8 cellular contexts compared by ENCODE assay signal in the genomic region with DNA sequence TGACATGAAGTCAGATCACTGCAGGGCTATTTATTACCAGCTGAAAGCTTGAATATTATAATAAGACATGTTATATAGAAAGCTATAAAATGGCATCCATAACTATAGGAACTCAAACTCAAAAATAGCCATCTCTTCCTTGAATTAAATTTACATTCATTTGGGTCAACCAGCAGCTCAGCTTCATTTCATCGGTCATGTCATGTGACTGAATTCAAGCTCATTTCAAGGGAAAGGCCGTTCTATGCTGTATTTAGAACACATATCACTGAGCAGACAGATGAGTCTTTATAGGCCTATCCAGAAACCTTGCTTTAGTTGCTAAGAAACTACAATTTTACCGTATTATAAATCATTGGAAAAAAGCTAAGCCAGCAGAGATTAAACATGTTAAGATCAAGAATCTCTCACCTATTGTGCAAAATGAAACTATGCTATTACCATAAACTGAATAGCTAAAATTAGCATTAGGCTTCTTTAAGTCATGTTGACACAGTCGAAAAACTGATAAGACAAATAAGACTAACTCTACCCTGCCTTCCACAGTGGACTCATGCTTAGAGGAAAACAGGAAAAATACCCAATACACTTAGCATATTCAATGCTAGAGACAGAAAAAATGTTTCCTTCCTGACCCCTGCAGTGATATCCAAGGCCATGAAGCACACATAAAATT. TPM values are rescaled to one million over a fixed set of nuclear protein-coding genes. Genes with fewer than 3 reads are reported as not detected.
A peak's percentile ranks its signal among the peaks of the same experiment; 100 is the strongest.
DNase-seq lines count a peak whose midpoint lies in the region; ATAC-seq, FAIRE-seq and TF ChIP-seq lines count a peak whose summit lies in the region.

No MANE protein-coding gene starts in this region.

- FAIRE-seq in bronchial epithelial cell (lab: Jason Lieb, UNC) = no peak

- H3K36me3 ChIP-seq in ACC112 (ENCODE audit: insufficient read depth, low read length) (no peaks in the 10 kb centered on the region), HUES48 (ENCODE audit: control insufficient read depth, insufficient read depth, low read length) (no peaks in the 10 kb centered on the region), bronchial epithelial cell (ENCODE audit: control insufficient read depth, insufficient read depth, low read length) (no peaks in the 10 kb centered on the region)

- peak overlapping the region; percentile 88 for H3K4me3 ChIP-seq in ACC112 (ENCODE audit: low read depth, low read length)
- peak overlapping the region; percentile 82 for H3K4me3 ChIP-seq in HUES48 (ENCODE audit: low read depth, low read length)
- no peak overlapping the region for H3K4me3 ChIP-seq in bronchial epithelial cell (ENCODE audit: low read depth, low read length)

- H3K79me2 ChIP-seq in ACC112 (ENCODE audit: control insufficient read depth, insufficient read depth, low read length, unreplicated experiment) = peaks cover 68% of the 10 kb centered on the region

- H3K9ac ChIP-seq in HUES48 (ENCODE audit: low read depth, low read length) = peak overlapping the region; percentile 7; the same call in 1 of the 2 replicates

- H3K27ac ChIP-seq in ACC112 (ENCODE audit: low read depth, low read length) (0 out of 2 replicates have a peak overlapping the region, but pooled peaks have one; percentile 21), HUES48 (ENCODE audit: low read depth, low read length) (peak overlapping the region; percentile 21)

- H3K27me3 ChIP-seq in ACC112 (ENCODE audit: insufficient read depth, low read length) (no peaks in the 10 kb centered on the region), HUES48 (ENCODE audit: control insufficient read depth, insufficient read depth, low read length) (no peaks in the 10 kb centered on the region), bronchial epithelial cell (ENCODE audit: control insufficient read depth, insufficient read depth, low read length) (no peaks in the 10 kb centered on the region)

- DNase-seq in bronchial epithelial cell (ENCODE audit: low read depth) (peak; percentile 25), midbrain (lab: John Stamatoyannopoulos, UW) (peak; percentile 15), NCI-H524 (lab: John Stamatoyannopoulos, UW) (no peak), cerebellar nuclear complex (lab: John Stamatoyannopoulos, UW) (no peak)

- H3K4me1 ChIP-seq in ACC112 (ENCODE audit: control insufficient read depth, insufficient read depth, low read length, unreplicated experiment) (peaks cover 54% of the 10 kb centered on the region), HUES48 (ENCODE audit: control insufficient read depth, insufficient read depth, low read length) (peaks cover 49% of the 10 kb centered on the region)

- no peak overlapping the region for H2AFZ ChIP-seq in ACC112 (ENCODE audit: low read length, unreplicated experiment)

- no peak for TF ChIP-seq CTCF in bronchial epithelial cell (IDR thresholded peaks at IDR 0.05; ENCODE audit: insufficient read depth, low read length, severe bottlenecking)

- no peaks in the 10 kb centered on the region for H3K9me3 ChIP-seq in HUES48 (ENCODE audit: control insufficient read depth, insufficient read depth, low read length)

- ATAC-seq in GM19035 (IDR thresholded peaks at IDR 0.05; ENCODE audit: unreplicated experiment) (no peak), HG03175 (IDR thresholded peaks at IDR 0.05; ENCODE audit: unreplicated experiment) (no peak)

RNA-seq across cellular contexts. Expression of gene NPTN, which starts 2.3 kb away (rescaled TPM):
- total RNA-seq in bronchial epithelial cell = 62.1 and 69.4 TPM in 2 replicates

RNA-seq across cellular contexts. Expression of gene CD276, which starts 53.2 kb away (rescaled TPM):
- 14.5 and 21.9 TPM in 2 replicates for total RNA-seq in bronchial epithelial cell

Comparison
In these comparisons a context has a peak if more than half of its experiments do, and no peak if none do; other contexts are left out.
1. DNase-seq: peak in bronchial epithelial cell (single experiment) and midbrain (single experiment); none in NCI-H524 (0 of 2) and cerebellar nuclear complex (0 of 2).